Comparison of ENCODE assay signal across 8 cellular contexts in genomic region chr3:38496131-38496910, GRCh38. TPM values are rescaled to one million over a fixed set of nuclear protein-coding genes. Genes with fewer than 3 reads are reported as not detected.
DNase-seq lines count a peak whose midpoint lies in the region; ATAC-seq, FAIRE-seq and TF ChIP-seq lines count a peak whose summit lies in the region.

Gene EXOG (plus strand): TSS chr3:38496340. CDS start chr3:38496368, 28 bp downstream.

- peak within 1 kb of the TSS; percentile 81 for H3K9ac ChIP-seq in keratinocyte (ENCODE audit: control insufficient read depth, extremely low read depth, insufficient read depth, low read length)

- no peaks in the 10 kb centered on the region for H3K9me1 ChIP-seq in keratinocyte (ENCODE audit: control insufficient read depth, extremely low read depth, insufficient read depth, low read length)

- H3K9me3 ChIP-seq in keratinocyte (ENCODE audit: control insufficient read depth, low read depth, low read length) = no peaks in the 10 kb centered on the region

- H3K4me2 ChIP-seq in keratinocyte (ENCODE audit: control insufficient read depth, extremely low read depth, insufficient read depth, low read depth, low read length) = peak within 1 kb of the TSS; percentile 63

- no peaks in the 10 kb centered on the region for H3K27me3 ChIP-seq in keratinocyte (ENCODE audit: control insufficient read depth, extremely low read depth, insufficient read depth, low read length)

- peak; percentile 62 to 97 (median 90) for TF ChIP-seq CTCF in keratinocyte (optimal IDR thresholded peaks at IDR 0.05 in 1 of 3, IDR thresholded peaks at IDR 0.05 in 1 of 3, conservative IDR thresholded peaks at IDR 0.05 in 1 of 3; ENCODE audit: extremely low read depth in 1 of 3, insufficient read depth in 2 of 3, low read length in 3 of 3)

- no peaks in the 10 kb centered on the region for H3K79me2 ChIP-seq in keratinocyte (ENCODE audit: control insufficient read depth, insufficient read depth, low read length)

- dilution Hi-C loops in keratinocyte (cut with MboI; ENCODE audit: extremely low pct_ligation_motif_present, low sequenced_read_pairs) = no loop called here

- peak within 1 kb of the TSS; percentile 99 for H2AFZ ChIP-seq in keratinocyte (ENCODE audit: control insufficient read depth, low read length)

- FAIRE-seq in keratinocyte (lab: Jason Lieb, UNC) = peak; percentile 13

- H3K4me1 ChIP-seq in keratinocyte (ENCODE audit: control insufficient read depth, extremely low read depth, insufficient read depth, low read length) = peaks cover 3% of the 10 kb centered on the region

- H3K4me3 ChIP-seq in keratinocyte (ENCODE audit: control insufficient read depth in 2 of 3, extremely low read depth in 1 of 3, insufficient read depth in 2 of 3, low read depth in 1 of 3, low read length in 3 of 3) = peak within 1 kb of the TSS; percentile 85 to 88 (median 86)

- DNase-seq in Ammon's horn (ENCODE audit: low spot score) (peak; percentile 95), NCI-H446 treated with DMSO at 0.1 percent for 48 hours (lab: John Stamatoyannopoulos, UW) (peak; percentile 53), cerebellar cortex (ENCODE audit: low spot score) (peak; percentile 92), keratinocyte (ENCODE audit: low read depth, low spot score) (peak; percentile 55)
- DNase-seq in stimulated activated CD4-positive, alpha-beta T cell treated with anti-CD3 and anti-CD28 coated beads, Interleukin-15, amount 100 ng/mL, for 1 hour (ENCODE audit: low read depth in 1 of 2, low spot score in 1 of 2) = peak; percentile 92 to 93

- H4K20me1 ChIP-seq in keratinocyte (ENCODE audit: control insufficient read depth, extremely low read depth, insufficient read depth, low read length) = no peaks in the 10 kb centered on the region

- H3K27ac ChIP-seq in keratinocyte (ENCODE audit: control insufficient read depth, insufficient read depth, low read length) = peak within 1 kb of the TSS; percentile 61

- H3K36me3 ChIP-seq in keratinocyte (ENCODE audit: control insufficient read depth in 2 of 2, extremely low read depth in 1 of 2, insufficient read depth in 2 of 2, low read length in 2 of 2) = peaks cover 2 to 3% of the 10 kb centered on the region in 2 experiments

- peak; percentile 93 for ATAC-seq in GM19043 (IDR thresholded peaks at IDR 0.05; ENCODE audit: low read depth, unreplicated experiment)
- peak; percentile 91 for ATAC-seq in HG03354 (IDR thresholded peaks at IDR 0.05; ENCODE audit: poor library complexity, severe bottlenecking, unreplicated experiment)
- ATAC-seq in activated CD4-positive, CD25-positive, alpha-beta regulatory T cell treated with anti-CD3 and anti-CD28 coated beads, Interleukin-2, amount 50 U/mL, for 24 hours = peak; percentile 85 to 91

RNA-seq across cellular contexts. Expression of gene EXOG, which starts in this region (rescaled TPM):
- 7.8 to 10.3 TPM (median 8.7 TPM) in 3 replicates for polyA plus RNA-seq in keratinocyte
- polyA plus RNA-seq in keratinocyte (2011; ENCODE audit: low read depth) = 1.1 TPM
- 3.8 and 6.4 TPM in 2 replicates for polyA plus RNA-seq in keratinocyte (2011; cell fraction: cytosol; rRNA removed)
- polyA plus RNA-seq in keratinocyte (2011; cell fraction: nucleus; rRNA removed) = 20.5 and 20.9 TPM in 2 replicates
- polyA plus RNA-seq in keratinocyte (2012; ENCODE audit: low replicate concordance) = 5.3 and 6.5 TPM in 2 replicates
- 1.8 to 9.0 TPM (median 4.1 TPM) in 3 replicates for polyA minus RNA-seq in keratinocyte
- polyA minus RNA-seq in keratinocyte (2011; cell fraction: cytosol; rRNA and poly(A)+ RNA removed) = 1.9 TPM
- polyA minus RNA-seq in keratinocyte (2011; cell fraction: nucleus; rRNA and poly(A)+ RNA removed) = 9.2 and 11.8 TPM in 2 replicates

Comparison
In these comparisons a context has a peak if more than half of its experiments do, and no peak if none do; other contexts are left out.
1. Peak in every context shown above with its lines: DNase-seq, ATAC-seq, H3K4me3 ChIP-seq and H3K27ac ChIP-seq.